Comparison of ENCODE assay signal across 1 cellular context in genomic region chr17:76452646-76453430, GRCh38.
TF ChIP-seq lines count a peak whose summit lies in the region.

Gene UBE2O (minus strand): TSS chr17:76453152. CDS start chr17:76453141, 11 bp downstream.

TF ChIP-seq in HepG2, 621 proteins besides CTCF, POLR2A, EP300 and RAD21 (continued from another document and continues in another):
- TF ChIP-seq HDAC2 (CRISPR knock-in tag; IDR thresholded peaks at IDR 0.05), result peak; percentile 72; the same call in 1 of the 2 replicates
- TF ChIP-seq FOXC1 (CRISPR knock-in tag; IDR thresholded peaks at IDR 0.05; ENCODE audit: borderline replicate concordance), result 0 out of 2 replicates have a peak, but pooled peaks have one; percentile 9
- no peak; a peak in 1 of 4 replicates for TF ChIP-seq KLF16 (CRISPR knock-in tag; IDR thresholded peaks at IDR 0.05)
- peak; percentile 93 for TF ChIP-seq CCDC6 (CRISPR knock-in tag; IDR thresholded peaks at IDR 0.05)
- no peak for TF ChIP-seq PCBP2 (optimal IDR thresholded peaks at IDR 0.05; ENCODE audit: low read depth, low read length, poor library complexity, severe bottlenecking)
- no peak for TF ChIP-seq NFIC (IDR thresholded peaks at IDR 0.05; ENCODE audit: low read length)
- no peak for TF ChIP-seq ZNF382 (CRISPR knock-in tag; IDR thresholded peaks at IDR 0.05; ENCODE audit: borderline replicate concordance)
- no peak for TF ChIP-seq IKZF4 (CRISPR knock-in tag; IDR thresholded peaks at IDR 0.05; ENCODE audit: borderline replicate concordance, low read depth, not compliant biosample characterization)
- TF ChIP-seq ZKSCAN1 (IDR thresholded peaks at IDR 0.05; ENCODE audit: low read length), result no peak
- TF ChIP-seq, protein P1, sequence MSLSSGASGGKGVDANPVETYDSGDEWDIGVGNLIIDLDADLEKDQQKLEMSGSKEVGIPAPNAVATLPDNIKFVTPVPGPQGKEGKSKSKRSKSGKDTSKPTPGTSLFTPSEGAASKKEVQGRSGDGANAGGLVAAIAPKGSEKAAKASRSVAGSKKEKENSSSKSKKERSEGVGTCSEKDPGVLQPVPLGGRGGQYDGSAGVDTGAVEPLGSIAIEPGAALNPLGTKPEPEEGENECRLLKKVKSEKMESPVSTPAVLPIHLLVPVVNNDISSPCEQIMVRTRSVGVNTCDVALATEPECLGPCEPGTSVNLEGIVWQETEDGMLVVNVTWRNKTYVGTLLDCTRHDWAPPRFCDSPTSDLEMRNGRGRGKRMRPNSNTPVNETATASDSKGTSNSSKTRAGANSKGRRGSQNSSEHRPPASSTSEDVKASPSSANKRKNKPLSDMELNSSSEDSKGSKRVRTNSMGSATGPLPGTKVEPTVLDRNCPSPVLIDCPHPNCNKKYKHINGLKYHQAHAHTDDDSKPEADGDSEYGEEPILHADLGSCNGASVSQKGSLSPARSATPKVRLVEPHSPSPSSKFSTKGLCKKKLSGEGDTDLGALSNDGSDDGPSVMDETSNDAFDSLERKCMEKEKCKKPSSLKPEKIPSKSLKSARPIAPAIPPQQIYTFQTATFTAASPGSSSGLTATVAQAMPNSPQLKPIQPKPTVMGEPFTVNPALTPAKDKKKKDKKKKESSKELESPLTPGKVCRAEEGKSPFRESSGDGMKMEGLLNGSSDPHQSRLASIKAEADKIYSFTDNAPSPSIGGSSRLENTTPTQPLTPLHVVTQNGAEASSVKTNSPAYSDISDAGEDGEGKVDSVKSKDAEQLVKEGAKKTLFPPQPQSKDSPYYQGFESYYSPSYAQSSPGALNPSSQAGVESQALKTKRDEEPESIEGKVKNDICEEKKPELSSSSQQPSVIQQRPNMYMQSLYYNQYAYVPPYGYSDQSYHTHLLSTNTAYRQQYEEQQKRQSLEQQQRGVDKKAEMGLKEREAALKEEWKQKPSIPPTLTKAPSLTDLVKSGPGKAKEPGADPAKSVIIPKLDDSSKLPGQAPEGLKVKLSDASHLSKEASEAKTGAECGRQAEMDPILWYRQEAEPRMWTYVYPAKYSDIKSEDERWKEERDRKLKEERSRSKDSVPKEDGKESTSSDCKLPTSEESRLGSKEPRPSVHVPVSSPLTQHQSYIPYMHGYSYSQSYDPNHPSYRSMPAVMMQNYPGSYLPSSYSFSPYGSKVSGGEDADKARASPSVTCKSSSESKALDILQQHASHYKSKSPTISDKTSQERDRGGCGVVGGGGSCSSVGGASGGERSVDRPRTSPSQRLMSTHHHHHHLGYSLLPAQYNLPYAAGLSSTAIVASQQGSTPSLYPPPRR (CRISPR knock-in tag; IDR thresholded peaks at IDR 0.05; ENCODE audit: borderline replicate concordance), result no peak
- no peak for TF ChIP-seq GPN1 (CRISPR knock-in tag; IDR thresholded peaks at IDR 0.05; ENCODE audit: borderline replicate concordance)
- no peak for TF ChIP-seq JARID2 (CRISPR knock-in tag; IDR thresholded peaks at IDR 0.05; ENCODE audit: insufficient replicate concordance)
- no peak; the same call in 1 of the 2 replicates for TF ChIP-seq ZNF558 (CRISPR knock-in tag; IDR thresholded peaks at IDR 0.05; ENCODE audit: borderline replicate concordance)
- no peak for TF ChIP-seq KLF15 (CRISPR knock-in tag; IDR thresholded peaks at IDR 0.05; ENCODE audit: borderline replicate concordance)
- TF ChIP-seq CEBPZ (IDR thresholded peaks at IDR 0.05; ENCODE audit: low read length), result no peak
- TF ChIP-seq ZSCAN22 (CRISPR knock-in tag; IDR thresholded peaks at IDR 0.05), result no peak
- no peak for TF ChIP-seq ZNF207 (IDR thresholded peaks at IDR 0.05; ENCODE audit: borderline replicate concordance)
- TF ChIP-seq PRPF4 (IDR thresholded peaks at IDR 0.05; ENCODE audit: low read depth, low read length, poor library complexity, severe bottlenecking), result no peak
- 0 out of 2 replicates have a peak, but pooled peaks have one; percentile 25 for TF ChIP-seq GATA4 (IDR thresholded peaks at IDR 0.05; ENCODE audit: borderline replicate concordance, low read depth)
- no peak for TF ChIP-seq ZNF740 (CRISPR knock-in tag; IDR thresholded peaks at IDR 0.05)
- no peak; the same call in 1 of the 2 replicates for TF ChIP-seq GFI1 (CRISPR knock-in tag; IDR thresholded peaks at IDR 0.05; ENCODE audit: borderline replicate concordance)
- no peak for TF ChIP-seq MIXL1 (CRISPR knock-in tag; IDR thresholded peaks at IDR 0.05)
- TF ChIP-seq, protein P2, sequence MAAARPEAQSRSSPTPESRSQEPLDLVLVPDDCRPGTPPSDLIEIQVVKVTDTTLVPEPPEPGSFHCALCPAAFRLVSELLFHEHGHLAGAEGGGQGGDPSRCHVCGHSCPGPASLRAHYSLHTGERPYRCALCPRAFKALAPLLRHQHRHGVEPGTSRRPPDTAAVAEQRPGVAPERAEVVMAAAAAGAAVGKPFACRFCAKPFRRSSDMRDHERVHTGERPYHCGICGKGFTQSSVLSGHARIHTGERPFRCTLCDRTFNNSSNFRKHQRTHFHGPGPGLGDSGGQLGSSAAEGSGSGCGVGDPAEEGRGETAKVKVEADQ (CRISPR knock-in tag; IDR thresholded peaks at IDR 0.05; ENCODE audit: borderline replicate concordance), result peak; percentile 56
- no peak for TF ChIP-seq ONECUT2 (CRISPR knock-in tag; IDR thresholded peaks at IDR 0.05)
- TF ChIP-seq ZNF225 (CRISPR knock-in tag; IDR thresholded peaks at IDR 0.05), result no peak; the same call in 1 of the 2 replicates
- TF ChIP-seq, protein P3, sequence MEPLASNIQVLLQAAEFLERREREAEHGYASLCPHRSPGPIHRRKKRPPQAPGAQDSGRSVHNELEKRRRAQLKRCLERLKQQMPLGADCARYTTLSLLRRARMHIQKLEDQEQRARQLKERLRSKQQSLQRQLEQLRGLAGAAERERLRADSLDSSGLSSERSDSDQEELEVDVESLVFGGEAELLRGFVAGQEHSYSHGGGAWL (CRISPR knock-in tag; IDR thresholded peaks at IDR 0.05), result peak; percentile 22; the same call in 1 of the 2 replicates
- no peak for TF ChIP-seq RBAK (CRISPR knock-in tag; IDR thresholded peaks at IDR 0.05)
- no peak for TF ChIP-seq NFE2 (CRISPR knock-in tag; IDR thresholded peaks at IDR 0.05)
- TF ChIP-seq NCOA2 (CRISPR knock-in tag; IDR thresholded peaks at IDR 0.05), result 0 out of 2 replicates have a peak, but pooled peaks have one; percentile 4
- no peak for TF ChIP-seq ZBTB40 (IDR thresholded peaks at IDR 0.05)
- no peak for TF ChIP-seq ZBTB40 (CRISPR knock-in tag; IDR thresholded peaks at IDR 0.05)
- TF ChIP-seq ZFYVE20 (CRISPR knock-in tag; IDR thresholded peaks at IDR 0.05; ENCODE audit: borderline replicate concordance, low read depth), result no peak
- TF ChIP-seq, protein P4, sequence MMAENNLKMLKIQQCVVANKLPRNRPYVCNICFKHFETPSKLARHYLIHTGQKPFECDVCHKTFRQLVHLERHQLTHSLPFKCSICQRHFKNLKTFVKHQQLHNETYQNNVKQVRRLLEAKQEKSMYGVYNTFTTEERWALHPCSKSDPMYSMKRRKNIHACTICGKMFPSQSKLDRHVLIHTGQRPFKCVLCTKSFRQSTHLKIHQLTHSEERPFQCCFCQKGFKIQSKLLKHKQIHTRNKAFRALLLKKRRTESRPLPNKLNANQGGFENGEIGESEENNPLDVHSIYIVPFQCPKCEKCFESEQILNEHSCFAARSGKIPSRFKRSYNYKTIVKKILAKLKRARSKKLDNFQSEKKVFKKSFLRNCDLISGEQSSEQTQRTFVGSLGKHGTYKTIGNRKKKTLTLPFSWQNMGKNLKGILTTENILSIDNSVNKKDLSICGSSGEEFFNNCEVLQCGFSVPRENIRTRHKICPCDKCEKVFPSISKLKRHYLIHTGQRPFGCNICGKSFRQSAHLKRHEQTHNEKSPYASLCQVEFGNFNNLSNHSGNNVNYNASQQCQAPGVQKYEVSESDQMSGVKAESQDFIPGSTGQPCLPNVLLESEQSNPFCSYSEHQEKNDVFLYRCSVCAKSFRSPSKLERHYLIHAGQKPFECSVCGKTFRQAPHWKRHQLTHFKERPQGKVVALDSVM (CRISPR knock-in tag; IDR thresholded peaks at IDR 0.05), result peak; percentile 52; the same call in 1 of the 2 replicates
- TF ChIP-seq ZNF589 (CRISPR knock-in tag; conservative IDR thresholded peaks at IDR 0.05), result no peak
- TF ChIP-seq CREB3 (CRISPR knock-in tag; IDR thresholded peaks at IDR 0.05), result no peak
- no peak for TF ChIP-seq ZNF570 (CRISPR knock-in tag; IDR thresholded peaks at IDR 0.05; ENCODE audit: borderline replicate concordance)
- TF ChIP-seq ZNF644 (CRISPR knock-in tag; IDR thresholded peaks at IDR 0.05; ENCODE audit: low read depth), result no peak
- TF ChIP-seq GLI4 (CRISPR knock-in tag; IDR thresholded peaks at IDR 0.05; ENCODE audit: borderline replicate concordance), result peak; percentile 76
- TF ChIP-seq ZNF33B (CRISPR knock-in tag; IDR thresholded peaks at IDR 0.05), result 0 out of 2 replicates have a peak, but pooled peaks have one; percentile 60
